ENCODE assay signal across 17 cellular contexts in genomic region chr20:48702388-48703041, GRCh38.
DNase-seq lines count a peak whose midpoint lies in the region; TF ChIP-seq lines count a peak whose summit lies in the region.
"Had no signal": no experiment of that assay in that cellular context is flagged by ENCODE, and none has a peak within 500 bp of the region (broad histone marks: within the 10 kb centered on the region; RNA-seq: fewer than 3 reads in every experiment).

No MANE protein-coding gene starts in this region.

- H3K4me3 Mint-ChIP-seq in H9 (no peak overlapping the region), brain (peak overlapping the region in 4 of 5 experiments; percentile 25 to 72 (median 60)), neural progenitor cell (no peak overlapping the region)
- H3K4me3 Mint-ChIP-seq: activated CD8-positive, alpha-beta T cell treated with anti-CD3 and anti-CD28 coated beads, Interleukin-2, amount 10 ng/mL, durations not matched to agents 7 days and 5 days; activated T-helper 1 cell treated with anti-CD3 and anti-CD28 coated beads, Interleukin-12 subunit alpha, Interleukin-12 subunit beta, Interleukin-2, Interleukin-4 antibody, amounts not matched to agents 30 ng/mL and 10 ng/mL and 1 ng/mL, durations not matched to agents 14 hours and 24 hours and 36 hours; stimulated activated naive CD8-positive, alpha-beta T cell treated with anti-CD3 and anti-CD28 coated beads, Interleukin-15, Interleukin-2, amounts not matched to agents 100 ng/mL and 50 ng/mL, for 24 hours; T-cell had no signal

- no peaks in the 10 kb centered on the region for H3K79me2 ChIP-seq in H9 (ENCODE audit: insufficient read depth, low read length)
- H3K79me2 ChIP-seq in neural progenitor cell (ENCODE audit: low read depth) = no peaks in the 10 kb centered on the region
- H3K79me2 ChIP-seq in mammary epithelial cell (ENCODE audit: insufficient read depth, low read length) = no peaks in the 10 kb centered on the region

- H3K9me3 ChIP-seq in A673 (ENCODE audit: low read depth, low read length, poor library complexity, severe bottlenecking) = no peaks in the 10 kb centered on the region
- no peaks in the 10 kb centered on the region for H3K9me3 ChIP-seq in H9 (ENCODE audit: control insufficient read depth, low read depth, low read length)
- H3K9me3 ChIP-seq in neural progenitor cell (ENCODE audit: low read depth) = no peaks in the 10 kb centered on the region
- no peaks in the 10 kb centered on the region for H3K9me3 ChIP-seq in mammary epithelial cell (replicated peaks; ENCODE audit: insufficient read depth, low read length)
- H3K9me3 ChIP-seq: prostate gland had no signal

- intact Hi-C loops in A673 (cut with micrococcal nuclease; ENCODE audit: unreplicated experiment) (no loop called here), mammary epithelial cell (cut with micrococcal nuclease) (no loop called here)

- peak overlapping the region; percentile 63 for H4K5ac ChIP-seq in H9 (ENCODE audit: insufficient read length, low read depth, low read length)

- H3K4me2 ChIP-seq in H9 (ENCODE audit: insufficient read depth, insufficient read length, low read length) (no peak overlapping the region), neural progenitor cell (no peak overlapping the region), mammary epithelial cell (ENCODE audit: insufficient read depth, low read depth, low read length) (no peak overlapping the region)

- no peak overlapping the region for H2BK120ac ChIP-seq in H9 (ENCODE audit: low read depth, low read length, poor library complexity, severe bottlenecking)

- H3K18ac ChIP-seq in H9 (ENCODE audit: insufficient read length, low read depth, low read length) = peak overlapping the region; percentile 33

- no peaks in the 10 kb centered on the region for H3K23me2 ChIP-seq in H9 (ENCODE audit: insufficient read length, low read depth, low read length, poor library complexity, severe bottlenecking)

- no peak overlapping the region for H4K91ac ChIP-seq in H9 (ENCODE audit: insufficient read length, low read depth, low read length)

- peak overlapping the region; percentile 10; the same call in 1 of the 2 replicates for H3K14ac ChIP-seq in H9 (ENCODE audit: insufficient read depth, low read length)

- H3K4me3 ChIP-seq in A673 (ENCODE audit: low read depth, low read length, poor library complexity, severe bottlenecking) (no peak overlapping the region), neural progenitor cell (no peak overlapping the region), mammary epithelial cell (replicated peaks in 1 of 3; ENCODE audit: insufficient read depth in 1 of 3, low read depth in 2 of 3, low read length in 3 of 3) (no peak overlapping the region)
- H3K4me3 ChIP-seq: prostate gland had no signal

- H3K4ac ChIP-seq in H9 (ENCODE audit: low read depth, low read length) = no peak overlapping the region

- H2BK12ac ChIP-seq in H9 (ENCODE audit: insufficient read length, low read depth, low read length) = no peak overlapping the region

- H3T11ph ChIP-seq in H9 (ENCODE audit: low read length) = no peak overlapping the region

- CTCF ChIA-PET in A673 (lab: Charles Lee) (interaction anchor here (0.6 kb wide), 1 partner anchor 273 kb away, joined by 4 read pairs; no protein-coding TSS in a partner anchor), mammary epithelial cell (lab: Charles Lee; ENCODE audit: low non-redundant PET) (no interaction called here)

- peaks cover 59% of the 10 kb centered on the region for H3K4me1 ChIP-seq in A673 (ENCODE audit: insufficient read depth, low read length, poor library complexity, severe bottlenecking)
- no peaks in the 10 kb centered on the region for H3K4me1 ChIP-seq in H9 (ENCODE audit: insufficient read depth, low read length)
- no peaks in the 10 kb centered on the region for H3K4me1 ChIP-seq in neural progenitor cell
- H3K4me1 ChIP-seq in mammary epithelial cell (ENCODE audit: insufficient read depth, low read length) = no peaks in the 10 kb centered on the region
- H3K4me1 ChIP-seq: prostate gland had no signal

- H3K27ac Mint-ChIP-seq in H9 = no peak overlapping the region; a peak in 2 of 7 replicates
- peak overlapping the region; percentile 83 to 95 (median 92) for H3K27ac Mint-ChIP-seq in brain
- H3K27ac Mint-ChIP-seq in neural progenitor cell = peak overlapping the region; percentile 42
- H3K27ac Mint-ChIP-seq: T-cell had no signal

- DNase-seq in A673 (ENCODE audit: low spot score) (no peak), H9 (no peak), neural progenitor cell (ENCODE audit: low spot score) (no peak), mammary epithelial cell (no peak), OCI-M1 (lab: John Stamatoyannopoulos, UW) (no peak), NCI-H2107 treated with DMSO at 0.1 percent for 48 hours (lab: John Stamatoyannopoulos, UW; ENCODE audit: unreplicated experiment) (no peak)
- DNase-seq in activated effector memory CD4-positive, alpha-beta T cell treated with Interleukin-2 at 50 U/mL for 16 hours = no peak
- DNase-seq: activated CD8-positive, alpha-beta T cell treated with anti-CD3 and anti-CD28 coated beads, Interleukin-2, amount 10 ng/mL, durations not matched to agents 7 days and 5 days; cerebellar nuclear complex; COR-L47; NCI-H2029; T-cell; WERI-Rb-1 had no signal

- WGBS in H9 (ENCODE audit: extremely low coverage, insufficient read length, low lambda C conversion rate) = no CpG with 5 or more reads among the region's 11 CpGs
- WGBS in mammary epithelial cell (ENCODE audit: low coverage, missing lambda C conversion rate) = 79% methylated on average over 8 of the region's 11 CpGs

- no peak overlapping the region for H2BK20ac ChIP-seq in H9 (ENCODE audit: low read depth, low read length, poor library complexity, severe bottlenecking)

- no peaks in the 10 kb centered on the region for H3K27me3 ChIP-seq in A673 (replicated peaks; ENCODE audit: insufficient read depth, low read depth, low read length, poor library complexity)
- H3K27me3 ChIP-seq in H9 (ENCODE audit: insufficient read depth, low read length) = no peaks in the 10 kb centered on the region
- no peaks in the 10 kb centered on the region for H3K27me3 ChIP-seq in neural progenitor cell
- peaks cover 4% of the 10 kb centered on the region for H3K27me3 ChIP-seq in mammary epithelial cell (ENCODE audit: insufficient read depth, low read length)

- POLR2A ChIA-PET in A673 (lab: Charles Lee; ENCODE audit: low non-redundant PET) = no interaction called here

- H3K56ac ChIP-seq in H9 (ENCODE audit: insufficient read length, low read depth, low read length) = no peak overlapping the region

- H3K36me3 ChIP-seq in A673 (ENCODE audit: insufficient read depth, low read length, poor library complexity, severe bottlenecking) (peaks cover 84% of the 10 kb centered on the region), neural progenitor cell (no peaks in the 10 kb centered on the region), mammary epithelial cell (ENCODE audit: insufficient read depth, low read length) (no peaks in the 10 kb centered on the region)
- H3K36me3 ChIP-seq: prostate gland had no signal

- peaks cover 6 to 8% of the 10 kb centered on the region in 2 experiments for H3K4me1 Mint-ChIP-seq in H9
- H3K4me1 Mint-ChIP-seq in brain = peaks cover 61% of the 10 kb centered on the region
- no peaks in the 10 kb centered on the region for H3K4me1 Mint-ChIP-seq in neural progenitor cell

- no TSS peak for BruUV-seq in A673 (replicated peaks; lab: Mats Ljungman, UMichigan)
- BruUV-seq in mammary epithelial cell (replicated peaks; lab: Mats Ljungman, UMichigan) = no TSS peak

- H3K9ac ChIP-seq in H9 (ENCODE audit: extremely low read depth, insufficient read length, low read length) = no peak overlapping the region
- no peak overlapping the region for H3K9ac ChIP-seq in neural progenitor cell
- H3K9ac ChIP-seq in mammary epithelial cell (ENCODE audit: insufficient read depth, low read length) = no peak overlapping the region

- no peaks in the 10 kb centered on the region for H3K9me3 Mint-ChIP-seq in H9
- no peaks in the 10 kb centered on the region for H3K9me3 Mint-ChIP-seq in brain
- H3K9me3 Mint-ChIP-seq in neural progenitor cell = no peaks in the 10 kb centered on the region
- H3K9me3 Mint-ChIP-seq: activated T-helper 1 cell treated with anti-CD3 and anti-CD28 coated beads, Interleukin-12 subunit alpha, Interleukin-12 subunit beta, Interleukin-2, Interleukin-4 antibody, amounts not matched to agents 30 ng/mL and 10 ng/mL and 1 ng/mL, durations not matched to agents 14 hours and 24 hours and 36 hours; stimulated activated naive CD8-positive, alpha-beta T cell treated with anti-CD3 and anti-CD28 coated beads, Interleukin-15, Interleukin-2, amounts not matched to agents 100 ng/mL and 50 ng/mL, for 24 hours; T-cell had no signal

- H3K27me3 Mint-ChIP-seq in H9 (ENCODE audit: low read depth) (no peaks in the 10 kb centered on the region), brain (no peaks in the 10 kb centered on the region), neural progenitor cell (ENCODE audit: insufficient read depth, low read depth) (peaks cover 2% of the 10 kb centered on the region)
- H3K27me3 Mint-ChIP-seq: stimulated activated naive CD8-positive, alpha-beta T cell treated with anti-CD3 and anti-CD28 coated beads, Interleukin-15, Interleukin-2, amounts not matched to agents 100 ng/mL and 50 ng/mL, for 24 hours; T-cell had no signal

- no peak overlapping the region for H2BK15ac ChIP-seq in H9 (ENCODE audit: low read depth, low read length)

- H4K8ac ChIP-seq in H9 (replicated peaks; ENCODE audit: insufficient read length, low read depth, low read length) = no peak overlapping the region

- H3F3A ChIP-seq in neural progenitor cell (ENCODE audit: low read depth) = no peaks in the 10 kb centered on the region

- no peak overlapping the region for H3K23ac ChIP-seq in H9 (ENCODE audit: insufficient read length, low read depth, low read length)

- TF ChIP-seq CTCF in A673 (conservative IDR thresholded peaks at IDR 0.05; ENCODE audit: low read depth, low read length) (no peak), H9 (conservative IDR thresholded peaks at IDR 0.05) (no peak), brain (conservative IDR thresholded peaks at IDR 0.05) (no peak), neural progenitor cell (IDR thresholded peaks at IDR 0.05) (no peak), mammary epithelial cell (conservative IDR thresholded peaks at IDR 0.05 in 1 of 2, IDR thresholded peaks at IDR 0.05 in 1 of 2; ENCODE audit: extremely low read depth in 1 of 2, insufficient read depth in 1 of 2, low read depth in 1 of 2, low read length in 2 of 2) (no peak)

- no peak overlapping the region for H2AK5ac ChIP-seq in H9 (ENCODE audit: insufficient read length, low read length)

- H4K20me1 ChIP-seq in H9 (ENCODE audit: control insufficient read depth, insufficient read depth, insufficient read length) (no peaks in the 10 kb centered on the region), neural progenitor cell (ENCODE audit: low read depth) (no peaks in the 10 kb centered on the region), mammary epithelial cell (ENCODE audit: insufficient read depth, low read length) (no peaks in the 10 kb centered on the region)

- dilution Hi-C loops in mammary epithelial cell (cut with HindIII; ENCODE audit: low sequenced_read_pairs) = no loop called here

- in situ Hi-C loops in mammary epithelial cell (cut with MboI; ENCODE audit: low sequenced_read_pairs in 2 of 2) = no loop called here

- H3K36me3 Mint-ChIP-seq in H9 (ENCODE audit: insufficient read depth in 1 of 3, low read depth in 3 of 3) (no peaks in the 10 kb centered on the region; a peak in 1 of 7 replicates), brain (peaks cover 14% of the 10 kb centered on the region), neural progenitor cell (peaks cover 26% of the 10 kb centered on the region)

- no peak overlapping the region for H2BK5ac ChIP-seq in H9 (ENCODE audit: insufficient read length, low read length)

- H3K79me1 ChIP-seq in H9 (ENCODE audit: insufficient read depth, low read depth, low read length, poor library complexity, severe bottlenecking) = no peaks in the 10 kb centered on the region

- H3K27ac ChIP-seq in A673 (ENCODE audit: low read depth, low read length, poor library complexity, severe bottlenecking) = peak overlapping the region; percentile 66
- H3K27ac ChIP-seq in H9 (ENCODE audit: insufficient read length, low read depth, low read length) = no peak overlapping the region
- no peak overlapping the region for H3K27ac ChIP-seq in neural progenitor cell
- H3K27ac ChIP-seq in mammary epithelial cell (ENCODE audit: insufficient read depth, low read depth, low read length) = no peak overlapping the region
- H3K27ac ChIP-seq: prostate gland, WERI-Rb-1 had no signal

- H2AFZ ChIP-seq in H9 (ENCODE audit: low read length) (no peak overlapping the region), neural progenitor cell (replicated peaks) (no peak overlapping the region), mammary epithelial cell (ENCODE audit: low read depth, low read length) (no peak overlapping the region)

Comparison
In these comparisons a context has a peak if more than half of its experiments do, and no peak if none do; other contexts are left out.
1. H3K27ac Mint-ChIP-seq: peak in brain (5 of 5) and neural progenitor cell (single experiment); none in H9 (0 of 3).
2. H3K4me3 Mint-ChIP-seq: peak in brain (4 of 5); none in H9 (0 of 2) and neural progenitor cell (single experiment).